ENCODE assay signal across 8 cellular contexts in genomic region chr6:34526992-34527728, GRCh38. TPM values are rescaled to one million over a fixed set of nuclear protein-coding genes. Genes with fewer than 3 reads are reported as not detected.
DNase-seq lines count a peak whose midpoint lies in the region; ATAC-seq, FAIRE-seq and TF ChIP-seq lines count a peak whose summit lies in the region.

No MANE protein-coding gene starts in this region.

- no peak for FAIRE-seq in D721Med (lab: Jason Lieb, UNC)

- no peak overlapping the region for H3K4me3 ChIP-seq in mucosa of stomach (ENCODE audit: low read length)

- peak overlapping the region; percentile 65 for H3K9ac ChIP-seq in mucosa of stomach (ENCODE audit: low read length)

- in situ Hi-C loops in KBM-7 (cut with MboI; ENCODE audit: low pct_unique_long_range_greater_than_20kb, low sequenced_read_pairs): no loop called here

- H3K4me1 ChIP-seq in mucosa of stomach (ENCODE audit: control insufficient read depth, insufficient read depth, low read length): peaks cover 5% of the 10 kb centered on the region

- H3K36me3 ChIP-seq in mucosa of stomach (ENCODE audit: control insufficient read depth, insufficient read depth, low read length): no peaks in the 10 kb centered on the region

- H3K27me3 ChIP-seq in mucosa of stomach (ENCODE audit: control insufficient read depth, insufficient read depth, low read length): no peaks in the 10 kb centered on the region

- DNase-seq in D721Med (ENCODE audit: insufficient read length, low spot score) (peak; percentile 98), KBM-7 (peak; percentile 88), OCI-M1 (lab: John Stamatoyannopoulos, UW) (peak; percentile 96), activated T-cell treated with anti-CD3 and anti-CD28 coated beads for 4 hours (peak; percentile 96)
- DNase-seq in stimulated activated CD8-positive, alpha-beta memory T cell treated with anti-CD3 and anti-CD28 coated beads, Interleukin-4, amount 100 ng/mL, for 24 hours (ENCODE audit: low read depth): peak; percentile 95

- ATAC-seq in GM21723 (IDR thresholded peaks at IDR 0.05; ENCODE audit: unreplicated experiment) (peak; percentile 80), esophagus mucosa (peak; percentile 94)

- TF ChIP-seq CTCF in D721Med (IDR thresholded peaks at IDR 0.05; ENCODE audit: insufficient read depth, missing control alignments): peak; percentile 69

- no peaks in the 10 kb centered on the region for H3K9me3 ChIP-seq in mucosa of stomach (ENCODE audit: control insufficient read depth, low read length)

RNA-seq across cellular contexts. Expression of gene SPDEF, which starts 29.0 kb away (rescaled TPM):
- total RNA-seq in esophagus mucosa: 0.44 TPM
